In the genomic region with DNA sequence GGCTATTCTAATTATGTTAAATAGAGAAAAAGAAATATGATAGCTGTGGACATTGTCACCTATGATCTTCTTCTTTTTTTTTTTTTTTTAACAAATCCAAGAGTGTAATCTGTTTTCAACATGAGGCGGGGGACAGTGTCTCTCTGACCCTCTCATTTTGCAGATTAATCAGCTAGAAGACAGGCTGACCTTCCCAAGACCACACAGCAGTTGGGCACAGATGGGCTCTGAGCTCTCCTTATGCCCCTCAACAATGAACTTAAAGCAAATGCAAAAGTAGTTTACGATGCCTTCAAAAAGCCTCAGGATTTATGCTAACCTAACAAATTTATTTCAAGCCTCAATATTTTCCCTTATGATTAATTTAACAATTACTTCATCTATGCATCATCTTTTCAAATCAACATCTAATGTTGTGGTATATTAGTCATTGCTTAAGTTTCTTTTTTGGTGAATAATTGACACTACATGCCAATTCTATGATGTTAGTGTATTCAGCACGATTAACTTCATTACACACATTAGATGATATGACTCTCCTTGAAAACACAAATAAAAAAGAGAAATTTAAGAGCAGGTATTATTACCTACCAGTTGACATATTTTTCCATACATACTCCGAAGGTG, we compare ENCODE assay signal across 15 cellular contexts. TPM values are rescaled to one million over a fixed set of nuclear protein-coding genes. Genes with fewer than 3 reads are reported as not detected.
DNase-seq lines count a peak whose midpoint lies in the region; ATAC-seq, FAIRE-seq and TF ChIP-seq lines count a peak whose summit lies in the region.
"Had no signal": no experiment of that assay in that cellular context is flagged by ENCODE, and none has a peak within 500 bp of the region (broad histone marks: within the 10 kb centered on the region; RNA-seq: fewer than 3 reads in every experiment).

No MANE protein-coding gene starts in this region.

- TF ChIP-seq EP300 in GM12878 (IDR thresholded peaks at IDR 0.05; ENCODE audit: borderline replicate concordance in 1 of 2, control insufficient read depth in 1 of 2, low read depth in 2 of 2, low read length in 2 of 2) = no peak

- in situ Hi-C loops in GM12878 (cut with MboI) = no loop called here

- H3K4me1 ChIP-seq in GM12878 (ENCODE audit: control insufficient read depth, insufficient read depth, low read length) = no peaks in the 10 kb centered on the region
- peaks cover under 1% of the 10 kb centered on the region for H3K4me1 ChIP-seq in CD4-positive, alpha-beta memory T cell (ENCODE audit: insufficient read depth, low read length)

- H4K20me1 ChIP-seq in GM12878 (ENCODE audit: control insufficient read depth, insufficient read depth) = no peaks in the 10 kb centered on the region

- H3K36me3 ChIP-seq in GM12878 (ENCODE audit: control insufficient read depth in 2 of 2, insufficient read depth in 2 of 2, low read length in 1 of 2) = no peaks in the 10 kb centered on the region
- no peaks in the 10 kb centered on the region for H3K36me3 ChIP-seq in CD4-positive, alpha-beta memory T cell (ENCODE audit: insufficient read depth, low read length)

- H3K36me3 Mint-ChIP-seq in Calu3 (ENCODE audit: insufficient read depth, unreplicated experiment) (peaks cover 19% of the 10 kb centered on the region), HFFc6 (ENCODE audit: low read depth) (peaks cover 12% of the 10 kb centered on the region)
- H3K36me3 Mint-ChIP-seq in CD4-positive, alpha-beta memory T cell = no peaks in the 10 kb centered on the region

- WGBS in GM12878 (ENCODE audit: insufficient coverage, insufficient replicate concordance, low lambda C conversion rate, missing lambda C conversion rate) = 65% methylated on average over 4 of the region's 4 CpGs

- no peaks in the 10 kb centered on the region for H3K79me2 ChIP-seq in GM12878 (ENCODE audit: control insufficient read depth, insufficient read depth, low read length)

- no peak for TF ChIP-seq RAD21 in GM12878 (IDR thresholded peaks at IDR 0.05; ENCODE audit: insufficient read depth, low read depth, low read length)

- H3K4me1 Mint-ChIP-seq in Calu3 (ENCODE audit: low read depth, unreplicated experiment) (peaks cover 27% of the 10 kb centered on the region), HFFc6 (ENCODE audit: low read depth) (peaks cover 94% of the 10 kb centered on the region)
- peaks cover 7 to 8% (median 8%) of the 10 kb centered on the region in 4 donors for H3K4me1 Mint-ChIP-seq in CD4-positive, alpha-beta memory T cell

- CTCF ChIA-PET in Calu3 (lab: Charles Lee) (interaction anchor here (1.0 kb wide), 1 partner anchor 17 kb away, joined by 3 read pairs; no protein-coding TSS in a partner anchor), GM12878 (lab: Yijun Ruan, JAX) (no interaction called here)
- CTCF ChIA-PET in CD4-positive, alpha-beta memory T cell (lab: Charles Lee; ENCODE audit: partially characterized antibody) = interaction anchor here (1.5 kb wide), 1 partner anchor 9 kb away, joined by 4 read pairs; no protein-coding TSS in a partner anchor

- H3K4me3 ChIP-seq in GM12878 = no peak overlapping the region
- H3K4me3 ChIP-seq in CD4-positive, alpha-beta memory T cell (ENCODE audit: low read length in 2 of 2) = no peak overlapping the region
- H3K4me3 ChIP-seq: SJSA1 had no signal

- H3K4me3 Mint-ChIP-seq in Calu3 (ENCODE audit: low read depth, unreplicated experiment) = no peak overlapping the region
- peak overlapping the region; percentile 47 for H3K4me3 Mint-ChIP-seq in HFFc6
- H3K4me3 Mint-ChIP-seq in CD4-positive, alpha-beta memory T cell = no peak overlapping the region
- H3K4me3 Mint-ChIP-seq: nephron progenitor cell had no signal

- peak; percentile 44 for FAIRE-seq in GM12878 (lab: Jason Lieb, UNC)

- POLR2A ChIA-PET in GM12878 (lab: Charles Lee) = no interaction called here
- POLR2A ChIA-PET in CD4-positive, alpha-beta memory T cell (lab: Charles Lee; ENCODE audit: partially characterized antibody) = no interaction called here

- H3K9me3 Mint-ChIP-seq in Calu3 (ENCODE audit: low read depth, unreplicated experiment) = no peaks in the 10 kb centered on the region
- H3K9me3 Mint-ChIP-seq in HFFc6 = no peaks in the 10 kb centered on the region
- no peaks in the 10 kb centered on the region for H3K9me3 Mint-ChIP-seq in CD4-positive, alpha-beta memory T cell
- H3K9me3 Mint-ChIP-seq: nephron progenitor cell had no signal

- SMC1A ChIA-PET in GM12878 (lab: Charles Lee; ENCODE audit: uncharacterized antibody, unreplicated experiment) = no interaction called here

- H2AFZ ChIP-seq in GM12878 (ENCODE audit: control insufficient read depth, low read depth, low read length) = no peak overlapping the region

- H3K9ac ChIP-seq in GM12878 (ENCODE audit: control insufficient read depth, insufficient read depth, low read length) = no peak overlapping the region

- no peak overlapping the region for H3K4me2 ChIP-seq in GM12878 (ENCODE audit: control insufficient read depth, insufficient read depth)

- H3K27ac ChIP-seq in GM12878 (ENCODE audit: control insufficient read depth, insufficient read depth) = no peak overlapping the region
- H3K27ac ChIP-seq in CD4-positive, alpha-beta memory T cell (ENCODE audit: low read depth, low read length) = no peak overlapping the region
- H3K27ac ChIP-seq: HL-60, SJSA1 had no signal

- DNase-seq in Calu3 (no peak), HFFc6 (peak; percentile 25), GM12878 (ENCODE audit: low read depth, low spot score) (no peak), kidney tubule cell (ENCODE audit: low spot score) (peak; percentile 85), Right ventricle myocardium superior (no peak), HPDE6-E6E7 (ENCODE audit: extremely low spot score) (no peak)
- no peak for DNase-seq in CD4-positive, alpha-beta memory T cell
- DNase-seq: activated CD4-positive, alpha-beta T cell treated with anti-CD3 and anti-CD28 coated beads for 4 hours; anterior cingulate cortex; NCI-H1092; NCI-H510A; nephron progenitor cell had no signal

- BruUV-seq in Calu3 (replicated peaks; lab: Mats Ljungman, UMichigan) (no TSS peak), GM12878 (replicated peaks; lab: Mats Ljungman, UMichigan) (no TSS peak)

- RAD21 ChIA-PET in GM12878 (lab: Charles Lee; ENCODE audit: unreplicated experiment) = interaction anchor here (1.7 kb wide), 1 partner anchor 327 kb away, joined by 3 read pairs; no protein-coding TSS in a partner anchor

- H3K27ac Mint-ChIP-seq in Calu3 (ENCODE audit: unreplicated experiment) = peak overlapping the region; percentile 50
- peak overlapping the region; percentile 67; the same call in 1 of the 2 replicates for H3K27ac Mint-ChIP-seq in HFFc6
- no peak overlapping the region for H3K27ac Mint-ChIP-seq in CD4-positive, alpha-beta memory T cell
- H3K27ac Mint-ChIP-seq: nephron progenitor cell had no signal

- TF ChIP-seq POLR2A in GM12878 (IDR thresholded peaks at IDR 0.05; ENCODE audit: low read depth, low read length) = no peak

- peaks cover 2 to 4% of the 10 kb centered on the region in 2 experiments; a peak in 2 of 4 replicates for H3K27me3 ChIP-seq in GM12878 (replicated peaks in 1 of 2; ENCODE audit: control insufficient read depth in 2 of 2, insufficient read depth in 2 of 2, low read length in 1 of 2)
- peaks cover 18% of the 10 kb centered on the region for H3K27me3 ChIP-seq in CD4-positive, alpha-beta memory T cell (ENCODE audit: insufficient read depth, low read length)
- H3K27me3 ChIP-seq: SJSA1 had no signal

- intact Hi-C loops in Calu3 (cut with micrococcal nuclease; ENCODE audit: unreplicated experiment) (no loop called here), GM12878 (cut with micrococcal nuclease; ENCODE audit: unreplicated experiment) (no loop called here), Right ventricle myocardium superior (cut with DNase I) (no loop called here)
- intact Hi-C loops in CD4-positive, alpha-beta memory T cell (cut with micrococcal nuclease) = no loop called here

- ATAC-seq in GM12878 = no peak
- ATAC-seq in Right ventricle myocardium superior (ENCODE audit: poor library complexity) = no peak
- ATAC-seq in HG03280 (IDR thresholded peaks at IDR 0.05; ENCODE audit: unreplicated experiment) = no peak

- TF ChIP-seq CTCF in Calu3 (IDR thresholded peaks at IDR 0.05; ENCODE audit: unreplicated experiment) (no peak), HFFc6 (IDR thresholded peaks at IDR 0.05) (no peak), GM12878 (IDR thresholded peaks at IDR 0.05 in 2 of 3, conservative IDR thresholded peaks at IDR 0.05 in 1 of 3; ENCODE audit: control insufficient read depth in 2 of 3, extremely low read depth in 1 of 3, insufficient read depth in 1 of 3, low read depth in 3 of 3, low read length in 3 of 3) (no peak)

- no peaks in the 10 kb centered on the region for H3K9me3 ChIP-seq in GM12878 (replicated peaks; ENCODE audit: control insufficient read depth, insufficient read depth, low read length)
- H3K9me3 ChIP-seq in CD4-positive, alpha-beta memory T cell (ENCODE audit: control insufficient read depth in 1 of 2, low read length in 2 of 2) = no peaks in the 10 kb centered on the region
- H3K9me3 ChIP-seq: SJSA1 had no signal

- no peaks in the 10 kb centered on the region for H3K27me3 Mint-ChIP-seq in Calu3 (ENCODE audit: unreplicated experiment)
- H3K27me3 Mint-ChIP-seq in HFFc6 (ENCODE audit: insufficient read depth) = no peaks in the 10 kb centered on the region
- peaks cover 21 to 22% of the 10 kb centered on the region in 2 donors for H3K27me3 Mint-ChIP-seq in CD4-positive, alpha-beta memory T cell

RNA-seq across cellular contexts. Expression of gene NFIL3, which starts 7.4 kb away (rescaled TPM):
- total RNA-seq in Calu3 (2022) = 12.4 and 13.3 TPM in 2 replicates
- total RNA-seq in HFFc6 (2021; fragmentation: NEBNext Ultra II Directional; extraction: Animal tissue kit (Norgen Biotek cat#: 25700)) = 10 to 100 TPM; 11.8 to 18.5 (median 17.4) TPM
- 1.1 and 1.4 TPM in 2 replicates for total RNA-seq in GM12878 (2013; cell fraction: nucleolus; rRNA removed)
- 0.23 and 0.27 TPM in 2 replicates for total RNA-seq in GM12878 (2014; rRNA removed)
- 0.32 and 0.36 TPM in 2 replicates for total RNA-seq in GM12878 (2014; rRNA removed; fragmentation: Illumina TruSeq; extraction: Trizol)
- total RNA-seq in GM12878 (2021) = 0.46 and 0.82 TPM in 2 replicates
- 3.0 TPM for polyA plus RNA-seq in GM12878 (2011; ENCODE audit: low read depth)
- polyA plus RNA-seq in GM12878 (2011; rRNA removed) = 1.0 and 1.1 TPM in 2 replicates
- 0.48 and 0.87 TPM in 2 replicates for polyA plus RNA-seq in GM12878 (2011; cell fraction: cytosol; rRNA removed)
- polyA plus RNA-seq in GM12878 (2011; cell fraction: nucleus; rRNA removed) = 0.63 and 0.79 TPM in 2 replicates
- polyA plus RNA-seq in GM12878 (2012) = 2.8 and 4.7 TPM in 2 replicates
- 0.40 and 0.51 TPM in 2 replicates for polyA plus RNA-seq in GM12878 (2014; fragmentation: Illumina TruSeq; extraction: Trizol)
- polyA plus RNA-seq in GM12878 (2014; fragmentation: Nextera tagmentation; extraction: Ambion mirVana) = under 1 TPM in 1 of 2 experiments, not detected in 1; 0.18 TPM
- 0.22 and 0.28 TPM in 2 replicates for polyA plus RNA-seq in GM12878 (2014; rRNA removed)
- not detected for polyA plus RNA-seq in GM12878 (2016; fragmentation: Nextera tagmentation; extraction: Ambion mirVana)
- polyA minus RNA-seq in GM12878 (2011; rRNA and poly(A)+ RNA removed) = 0.82 and 1.0 TPM in 2 replicates
- 0.42 TPM in 1 of 2 replicates, not detected in the other for polyA minus RNA-seq in GM12878 (2011; cell fraction: cytosol; rRNA and poly(A)+ RNA removed)
- polyA minus RNA-seq in GM12878 (2011; cell fraction: nucleus; rRNA and poly(A)+ RNA removed) = 0.48 and 0.86 TPM in 2 replicates
- total RNA-seq in CD4-positive, alpha-beta memory T cell = 1 to 10 TPM; 2.9 to 3.3 TPM
- 1 to 10 TPM; 1.8 to 2.3 TPM for polyA plus RNA-seq in CD4-positive, alpha-beta memory T cell
- 19.9 TPM for total RNA-seq in Right ventricle myocardium superior

RNA-seq across cellular contexts. Expression of gene AUH, which starts 54.5 kb away (rescaled TPM):
- total RNA-seq in Calu3 (2022) = 12.6 and 13.4 TPM in 2 replicates
- 10 to 100 TPM in 4 of 6 experiments, 1 to 10 TPM in 2; 9.8 to 11.3 (median 10.6) TPM for total RNA-seq in HFFc6 (2021; fragmentation: NEBNext Ultra II Directional; extraction: Animal tissue kit (Norgen Biotek cat#: 25700))
- 38.7 and 44.0 TPM in 2 replicates for total RNA-seq in GM12878 (2013; cell fraction: nucleolus; rRNA removed)
- 6.2 and 7.3 TPM in 2 replicates for total RNA-seq in GM12878 (2014; rRNA removed)
- total RNA-seq in GM12878 (2014; rRNA removed; fragmentation: Illumina TruSeq; extraction: Trizol) = 4.1 and 4.4 TPM in 2 replicates
- 4.5 and 5.1 TPM in 2 replicates for total RNA-seq in GM12878 (2021)
- 5.6 TPM for polyA plus RNA-seq in GM12878 (2011; ENCODE audit: low read depth)
- 4.8 and 9.4 TPM in 2 replicates for polyA plus RNA-seq in GM12878 (2011; rRNA removed)
- 2.3 and 2.4 TPM in 2 replicates for polyA plus RNA-seq in GM12878 (2011; cell fraction: cytosol; rRNA removed)
- polyA plus RNA-seq in GM12878 (2011; cell fraction: nucleus; rRNA removed) = 7.8 and 8.2 TPM in 2 replicates
- polyA plus RNA-seq in GM12878 (2012) = 8.4 and 9.9 TPM in 2 replicates
- 2.4 and 3.4 TPM in 2 replicates for polyA plus RNA-seq in GM12878 (2014; fragmentation: Illumina TruSeq; extraction: Trizol)
- polyA plus RNA-seq in GM12878 (2014; fragmentation: Nextera tagmentation; extraction: Ambion mirVana) = 1 to 10 TPM; 1.7 to 2.7 TPM
- 6.1 and 7.0 TPM in 2 replicates for polyA plus RNA-seq in GM12878 (2014; rRNA removed)
- 1 to 10 TPM; 4.4 to 6.8 TPM for polyA plus RNA-seq in GM12878 (2016; fragmentation: Nextera tagmentation; extraction: Ambion mirVana)
- polyA minus RNA-seq in GM12878 (2011; rRNA and poly(A)+ RNA removed) = 2.1 and 2.9 TPM in 2 replicates
- polyA minus RNA-seq in GM12878 (2011; cell fraction: cytosol; rRNA and poly(A)+ RNA removed) = 1.2 and 2.3 TPM in 2 replicates
- polyA minus RNA-seq in GM12878 (2011; cell fraction: nucleus; rRNA and poly(A)+ RNA removed) = 7.3 and 12.2 TPM in 2 replicates
- 10 to 100 TPM; 23.6 to 25.2 TPM for total RNA-seq in CD4-positive, alpha-beta memory T cell
- 10 to 100 TPM in 1 of 2 donors, 1 to 10 TPM in 1; 9.9 to 17.9 TPM for polyA plus RNA-seq in CD4-positive, alpha-beta memory T cell
- total RNA-seq in Right ventricle myocardium superior = 38.5 TPM

Comparison
In these comparisons a context has a peak if more than half of its experiments do, and no peak if none do; other contexts are left out.
1. DNase-seq: peak in HFFc6 (single experiment) and kidney tubule cell (single experiment); none in Calu3 (single experiment), GM12878 (single experiment), CD4-positive, alpha-beta memory T cell (0 of 5), Right ventricle myocardium superior (single experiment) and HPDE6-E6E7 (single experiment).
2. H3K27ac Mint-ChIP-seq: peak in Calu3 (single experiment) and HFFc6 (single experiment); none in CD4-positive, alpha-beta memory T cell (0 of 7).